In the genomic region with DNA sequence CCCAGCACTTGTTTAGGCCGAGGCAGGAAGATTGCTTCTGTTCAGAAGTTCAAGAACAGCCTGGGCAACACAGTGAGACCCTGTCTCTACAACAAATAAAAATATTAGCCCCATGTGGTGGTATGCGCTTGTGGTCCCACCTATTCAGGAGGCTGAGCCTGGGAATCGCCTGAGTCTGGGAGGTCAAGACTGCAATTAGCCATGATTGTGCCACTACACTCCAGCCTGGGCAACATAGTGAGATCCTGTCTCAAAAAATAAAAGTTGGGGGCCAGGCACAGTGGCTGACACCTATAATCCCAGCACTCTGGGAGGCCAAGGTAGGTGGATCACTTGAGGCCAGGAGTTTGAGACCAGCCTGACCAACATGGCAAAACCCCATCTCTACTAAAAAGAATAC, we compare ENCODE assay signal across 7 cellular contexts. TPM values are rescaled to one million over a fixed set of nuclear protein-coding genes. Genes with fewer than 3 reads are reported as not detected.
"Had no signal": no experiment of that assay in that cellular context is flagged by ENCODE, and none has a peak within 500 bp of the region (broad histone marks: within the 10 kb centered on the region; RNA-seq: fewer than 3 reads in every experiment).

No MANE protein-coding gene starts in this region.

RNA-seq across cellular contexts. Expression of a gene that starts 27.0 kb away (rescaled TPM):
- total RNA-seq: LHCN-M2, SJCRH30 had no signal

RNA-seq across cellular contexts. Expression of a gene that starts 58.5 kb away (rescaled TPM):
- total RNA-seq: LHCN-M2, MCF 10A, NCI-H460, OCI-LY7, Right ventricle myocardium inferior, RPMI7951, SJCRH30 had no signal
